12 cellular contexts compared by ENCODE assay signal in genomic region chr1:204469304-204469703, GRCh38.
"Had no signal": no experiment of that assay in that cellular context is flagged by ENCODE, and none has a peak within 500 bp of the region (broad histone marks: within the 10 kb centered on the region; RNA-seq: fewer than 3 reads in every experiment).

No MANE protein-coding gene starts in this region.

- H3K27me3 ChIP-seq: ovary, sigmoid colon, suprapubic skin, upper lobe of left lung had no signal

- FAIRE-seq: frontal cortex had no signal

- H3K36me3 ChIP-seq: ovary had no signal

- H3K9me3 Mint-ChIP-seq: activated naive CD4-positive, alpha-beta T cell treated with anti-CD3 and anti-CD28 coated beads, Interleukin-2, amount 10 ng/mL, durations not matched to agents 7 days and 5 days; dendritic cell treated with granulocyte-macrophage colony-stimulating factor and Interleukin-4, amounts not matched to agents 40 ng/mL and 50 ng/mL, for 4 days; stimulated activated memory B cell treated with anti-CD40 and anti-IgM and Interleukin-4, amounts not matched to agents 10 μg/mL and 1 μg/mL and 100 μg/mL, for 72 hours had no signal

- H3K4me3 ChIP-seq: ovary, sigmoid colon, SK-N-MC, suprapubic skin, upper lobe of left lung had no signal

- H3K27ac Mint-ChIP-seq: activated naive CD4-positive, alpha-beta T cell treated with anti-CD3 and anti-CD28 coated beads, Interleukin-2, amount 10 ng/mL, durations not matched to agents 7 days and 5 days; dendritic cell treated with granulocyte-macrophage colony-stimulating factor and Interleukin-4, amounts not matched to agents 40 ng/mL and 50 ng/mL, for 4 days; stimulated activated memory B cell treated with anti-CD40 and anti-IgM and Interleukin-4, amounts not matched to agents 10 μg/mL and 1 μg/mL and 100 μg/mL, for 72 hours had no signal

- H3K27me3 Mint-ChIP-seq: activated naive CD4-positive, alpha-beta T cell treated with anti-CD3 and anti-CD28 coated beads, Interleukin-2, amount 10 ng/mL, durations not matched to agents 7 days and 5 days; stimulated activated memory B cell treated with anti-CD40 and anti-IgM and Interleukin-4, amounts not matched to agents 10 μg/mL and 1 μg/mL and 100 μg/mL, for 72 hours had no signal

- DNase-seq: activated naive CD4-positive, alpha-beta T cell treated with anti-CD3 and anti-CD28 coated beads, Interleukin-2, amount 10 ng/mL, durations not matched to agents 7 days and 5 days; central memory CD4-positive, alpha-beta T cell; ovary; sigmoid colon; stimulated activated CD4-positive, alpha-beta T cell treated with anti-CD3 and anti-CD28 coated beads, Interleukin-12 subunit alpha, Interleukin-12 subunit beta, amount 100 ng/mL, for 4 hours; T-helper 9 cell; upper lobe of left lung had no signal

- ATAC-seq: stimulated activated memory B cell treated with anti-CD40 and anti-IgM and Interleukin-4, amounts not matched to agents 10 μg/mL and 1 μg/mL and 100 μg/mL, for 72 hours had no signal

- H3K4me3 Mint-ChIP-seq: activated naive CD4-positive, alpha-beta T cell treated with anti-CD3 and anti-CD28 coated beads, Interleukin-2, amount 10 ng/mL, durations not matched to agents 7 days and 5 days; dendritic cell treated with granulocyte-macrophage colony-stimulating factor and Interleukin-4, amounts not matched to agents 40 ng/mL and 50 ng/mL, for 4 days; stimulated activated memory B cell treated with anti-CD40 and anti-IgM and Interleukin-4, amounts not matched to agents 10 μg/mL and 1 μg/mL and 100 μg/mL, for 72 hours had no signal

- H3K9me3 ChIP-seq: ovary, sigmoid colon, suprapubic skin, upper lobe of left lung had no signal

- H3K27ac ChIP-seq: ovary, SK-N-MC, suprapubic skin had no signal
